8 cellular contexts compared by ENCODE assay signal in the genomic region with DNA sequence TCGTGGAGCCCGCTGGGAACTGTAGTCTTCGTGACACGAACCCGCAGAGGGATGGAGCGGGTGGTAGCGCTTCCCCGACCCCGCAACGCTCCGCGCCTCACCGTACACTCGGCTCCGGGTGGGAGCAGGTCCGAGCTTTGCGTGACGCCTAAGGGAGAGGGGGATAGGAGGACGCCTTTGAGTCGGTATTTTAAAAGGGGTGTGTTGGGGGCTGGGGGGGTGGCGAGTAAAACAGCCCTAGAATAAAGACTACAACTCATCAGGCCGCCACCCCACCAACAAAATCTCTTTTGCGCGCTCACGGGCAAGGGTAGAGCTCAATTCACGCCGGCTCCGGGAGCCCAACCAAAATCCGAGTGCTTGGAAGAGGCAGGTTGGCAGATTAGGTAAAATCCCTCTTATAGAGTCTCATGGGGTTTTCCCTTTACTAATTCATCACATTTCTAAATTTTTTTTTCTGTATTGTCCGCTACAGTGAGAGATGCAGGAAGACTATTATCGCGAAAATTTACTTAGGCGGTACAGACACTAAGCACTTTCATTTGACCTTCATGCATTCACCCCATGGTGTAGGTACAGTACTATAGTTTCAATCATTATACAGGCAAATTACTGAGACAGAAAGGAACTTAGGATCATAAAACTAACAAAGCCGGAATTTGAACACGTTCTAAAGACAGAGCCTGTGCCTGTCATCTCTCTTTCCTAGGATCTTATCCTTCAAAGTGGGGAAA. TPM values are rescaled to one million over a fixed set of nuclear protein-coding genes. Genes with fewer than 3 reads are reported as not detected.
DNase-seq lines count a peak whose midpoint lies in the region; ATAC-seq and TF ChIP-seq lines count a peak whose summit lies in the region.

No MANE protein-coding gene starts in this region.

- TF ChIP-seq CTCF in heart left ventricle (IDR thresholded peaks at IDR 0.05) (no peak), gastrocnemius medialis (IDR thresholded peaks at IDR 0.05 in 4 of 5, conservative IDR thresholded peaks at IDR 0.05 in 1 of 5) (no peak)

- peak overlapping the region; percentile 99 for H3K27ac Mint-ChIP-seq in activated T-helper 17 cell treated with anti-CD3 and anti-CD28 coated beads, Interleukin-2, amount 50 U/mL, for 72 hours

- intact Hi-C loops in heart left ventricle (cut with DNase I), result loop anchor here in 7 of 10 donors (1.0 to 5.0 kb wide), 6 partner anchors 48 to 84 kb away; partner anchors contain the start of gene SYNCRIP (in 4 of the 7)
- intact Hi-C loops in gastrocnemius medialis (cut with DNase I; ENCODE audit: low total_unique reads), result loop anchor here (1.0 kb wide), 2 partner anchors 49 to 84 kb away; no protein-coding TSS in a partner anchor

- no peaks in the 10 kb centered on the region for H3K9me3 ChIP-seq in heart left ventricle
- H3K9me3 ChIP-seq in gastrocnemius medialis, result no peaks in the 10 kb centered on the region

- H3K9me3 Mint-ChIP-seq in activated T-helper 17 cell treated with anti-CD3 and anti-CD28 coated beads, Interleukin-2, amount 50 U/mL, for 72 hours, result no peaks in the 10 kb centered on the region

- peak; percentile 54 for DNase-seq in NCI-H1105 treated with DMSO at 0.1 percent for 48 hours (lab: John Stamatoyannopoulos, UW)
- DNase-seq in NCI-H1105 (lab: John Stamatoyannopoulos, UW), result no peak
- DNase-seq in NCI-H524 (lab: John Stamatoyannopoulos, UW), result peak; percentile 57 to 62
- peak in 1 of 5 donors; percentile 53 for DNase-seq in heart left ventricle
- no peak for DNase-seq in gastrocnemius medialis
- no peak for DNase-seq in ureter (ENCODE audit: low spot score)

- H3K36me3 Mint-ChIP-seq in activated T-helper 17 cell treated with anti-CD3 and anti-CD28 coated beads, Interleukin-2, amount 50 U/mL, for 72 hours (ENCODE audit: low read depth), result peaks cover 48% of the 10 kb centered on the region

- ATAC-seq in HG02798 (IDR thresholded peaks at IDR 0.05; ENCODE audit: poor library complexity, unreplicated experiment), result peak; percentile 3
- ATAC-seq in activated T-helper 17 cell treated with anti-CD3 and anti-CD28 coated beads, Interleukin-2, amount 50 U/mL, for 72 hours (replicated peaks), result peak; percentile 57
- ATAC-seq in heart left ventricle, result peak in 1 of 4 donors; percentile 16
- peak; percentile 13 for ATAC-seq in gastrocnemius medialis

- H3K27ac ChIP-seq in heart left ventricle, result peak overlapping the region; percentile 86 to 98 (median 93)
- peak overlapping the region; percentile 93 to 95 (median 94) for H3K27ac ChIP-seq in gastrocnemius medialis

- in situ Hi-C loops in gastrocnemius medialis (cut with MboI; ENCODE audit: low sequenced_read_pairs in 4 of 4), result loop anchor here in 3 of 4 donors (5.0 to 10.0 kb wide), 2 partner anchors 48 to 80 kb away; partner anchors contain the start of gene SYNCRIP (in 1 of the 3)

- no peaks in the 10 kb centered on the region for H3K27me3 Mint-ChIP-seq in activated T-helper 17 cell treated with anti-CD3 and anti-CD28 coated beads, Interleukin-2, amount 50 U/mL, for 72 hours

- H3K36me3 ChIP-seq in heart left ventricle (peaks cover 0 to 3% (median 0%) of the 10 kb centered on the region in 9 donors), gastrocnemius medialis (no peaks in the 10 kb centered on the region)

- peaks cover 22% of the 10 kb centered on the region for H3K4me1 Mint-ChIP-seq in activated T-helper 17 cell treated with anti-CD3 and anti-CD28 coated beads, Interleukin-2, amount 50 U/mL, for 72 hours

- TF ChIP-seq POLR2A in heart left ventricle (IDR thresholded peaks at IDR 0.05) (no peak), gastrocnemius medialis (IDR thresholded peaks at IDR 0.05) (no peak)

- peak overlapping the region; percentile 67 to 94 (median 76) for H3K4me3 ChIP-seq in heart left ventricle
- peak overlapping the region; percentile 80 to 97 (median 84) for H3K4me3 ChIP-seq in gastrocnemius medialis

- WGBS in heart left ventricle, 4 donors, result 0 to 1% (median 1%) methylated on average over 32 to 35 of the region's 35 CpGs

- peak overlapping the region; percentile 98 for H3K4me3 Mint-ChIP-seq in activated T-helper 17 cell treated with anti-CD3 and anti-CD28 coated beads, Interleukin-2, amount 50 U/mL, for 72 hours

- H3K27me3 ChIP-seq in heart left ventricle (no peaks in the 10 kb centered on the region), gastrocnemius medialis (no peaks in the 10 kb centered on the region)

- H3K4me1 ChIP-seq in heart left ventricle, result peaks cover 0 to 31% (median 20%) of the 10 kb centered on the region in 12 donors
- H3K4me1 ChIP-seq in gastrocnemius medialis, result peaks cover 18 to 28% of the 10 kb centered on the region in 2 donors

RNA-seq across cellular contexts. Expression of gene SNX14, which starts 0.7 kb away (rescaled TPM):
- 10 to 100 TPM; 59.1 to 76.6 TPM for total RNA-seq in activated T-helper 17 cell treated with anti-CD3 and anti-CD28 coated beads, Interleukin-2, amount 50 U/mL, for 72 hours
- total RNA-seq in heart left ventricle, result 10 to 100 TPM; 23.3 to 41.8 (median 31.8) TPM
- polyA plus RNA-seq in heart left ventricle, result 10 to 100 TPM; 30.6 to 37.3 TPM
- total RNA-seq in gastrocnemius medialis, result 10 to 100 TPM; 16.0 to 38.5 (median 24.7) TPM
- total RNA-seq in ureter, result 99.2 TPM

RNA-seq across cellular contexts. Expression of gene SYNCRIP, which starts 48.3 kb away (rescaled TPM):
- total RNA-seq in activated T-helper 17 cell treated with anti-CD3 and anti-CD28 coated beads, Interleukin-2, amount 50 U/mL, for 72 hours, result 100 to 1,000 TPM; 106 to 175 TPM
- total RNA-seq in heart left ventricle (10 to 100 TPM; 28.4 to 71.0 (median 59.0) TPM), gastrocnemius medialis (10 to 100 TPM; 43.0 to 59.3 (median 54.5) TPM), ureter (124 TPM)
- polyA plus RNA-seq in heart left ventricle, result 10 to 100 TPM; 23.7 to 51.3 TPM

Comparison
In these comparisons a context has a peak if more than half of its experiments do, and no peak if none do; other contexts are left out.
1. DNase-seq: peak in NCI-H1105 treated with DMSO at 0.1 percent for 48 hours (single experiment) and NCI-H524 (2 of 2); none in NCI-H1105 (single experiment), gastrocnemius medialis (0 of 2) and ureter (single experiment).